Comparison of ENCODE assay signal across 8 cellular contexts in genomic region chr20:381581-382290, GRCh38. TPM values are rescaled to one million over a fixed set of nuclear protein-coding genes. Genes with fewer than 3 reads are reported as not detected.
DNase-seq lines count a peak whose midpoint lies in the region; ATAC-seq and TF ChIP-seq lines count a peak whose summit lies in the region.

No MANE protein-coding gene starts in this region.

- peaks cover 8% of the 10 kb centered on the region for H3K36me3 Mint-ChIP-seq in stimulated activated effector memory CD8-positive, alpha-beta T cell treated with anti-CD3 and anti-CD28 coated beads, Interleukin-12 subunit alpha, Interleukin-12 subunit beta, amount 100 ng/mL, for 72 hours

- peak overlapping the region; percentile 89 for H3K27ac Mint-ChIP-seq in stimulated activated effector memory CD8-positive, alpha-beta T cell treated with anti-CD3 and anti-CD28 coated beads, Interleukin-12 subunit alpha, Interleukin-12 subunit beta, amount 100 ng/mL, for 72 hours

- TF ChIP-seq POLR2A in GM19099 (IDR thresholded peaks at IDR 0.05; ENCODE audit: extremely low read depth, insufficient read length, low read depth), result peak; percentile 41

- H3K4me1 Mint-ChIP-seq in stimulated activated effector memory CD8-positive, alpha-beta T cell treated with anti-CD3 and anti-CD28 coated beads, Interleukin-12 subunit alpha, Interleukin-12 subunit beta, amount 100 ng/mL, for 72 hours, result peaks cover 15% of the 10 kb centered on the region

- no peaks in the 10 kb centered on the region for H3K9me3 Mint-ChIP-seq in stimulated activated effector memory CD8-positive, alpha-beta T cell treated with anti-CD3 and anti-CD28 coated beads, Interleukin-12 subunit alpha, Interleukin-12 subunit beta, amount 100 ng/mL, for 72 hours

- H3K4me3 ChIP-seq in epithelial cell of proximal tubule (ENCODE audit: low read depth, low read length), result peak overlapping the region; percentile 85

- TF ChIP-seq CTCF in epithelial cell of proximal tubule (conservative IDR thresholded peaks at IDR 0.05; ENCODE audit: low read depth, low read length), result no peak

- peak; percentile 59 for ATAC-seq in HG03342 (IDR thresholded peaks at IDR 0.05; ENCODE audit: unreplicated experiment)
- ATAC-seq in stimulated activated effector memory CD8-positive, alpha-beta T cell treated with anti-CD3 and anti-CD28 coated beads, Interleukin-12 subunit alpha, Interleukin-12 subunit beta, amount 100 ng/mL, for 72 hours, result peak; percentile 87

- DNase-seq in Ammon's horn (ENCODE audit: low spot score), result peak; percentile 38
- peak; percentile 63 for DNase-seq in NOMO-1 treated with dmso at 0.1 percent for 144 hours (lab: John Stamatoyannopoulos, UW; ENCODE audit: unreplicated experiment)
- DNase-seq in activated CD8-positive, alpha-beta memory T cell treated with anti-CD3 and anti-CD28 coated beads, Interleukin-2, amount 50 U/mL, for 4 hours, result peak; percentile 69
- no peak for DNase-seq in epithelial cell of proximal tubule (ENCODE audit: low read depth)
- DNase-seq in myocyte (ENCODE audit: low read depth), result peak; percentile 53
- peak; percentile 59 to 87 for DNase-seq in stimulated activated effector memory CD8-positive, alpha-beta T cell treated with anti-CD3 and anti-CD28 coated beads, Interleukin-12 subunit alpha, Interleukin-12 subunit beta, amount 100 ng/mL, for 72 hours (ENCODE audit: low spot score in 2 of 2)

- peak overlapping the region; percentile 84 for H3K4me3 Mint-ChIP-seq in stimulated activated effector memory CD8-positive, alpha-beta T cell treated with anti-CD3 and anti-CD28 coated beads, Interleukin-12 subunit alpha, Interleukin-12 subunit beta, amount 100 ng/mL, for 72 hours

RNA-seq across cellular contexts. Expression of gene TRIB3, which starts 1.2 kb away (rescaled TPM):
- total RNA-seq in epithelial cell of proximal tubule (78.8 and 112 TPM in 2 replicates), myocyte (6.1 and 9.6 TPM in 2 replicates)
- polyA plus RNA-seq in myocyte (2012), result 69.0 TPM

RNA-seq across cellular contexts. Expression of gene RBCK1, which starts 26.4 kb away (rescaled TPM):
- total RNA-seq in epithelial cell of proximal tubule (106 and 133 TPM in 2 replicates), myocyte (85.1 and 106 TPM in 2 replicates)
- polyA plus RNA-seq in myocyte (2012), result 97.8 TPM

RNA-seq across cellular contexts. Expression of gene NRSN2, which starts 34.8 kb away (rescaled TPM):
- total RNA-seq in epithelial cell of proximal tubule (49.1 and 52.4 TPM in 2 replicates), myocyte (33.1 and 38.2 TPM in 2 replicates)
- 56.8 TPM for polyA plus RNA-seq in myocyte (2012)

RNA-seq across cellular contexts. Expression of gene SOX12, which starts 56.4 kb away (rescaled TPM):
- 7.9 and 10.1 TPM in 2 replicates for total RNA-seq in epithelial cell of proximal tubule
- total RNA-seq in myocyte, result 10.2 and 11.7 TPM in 2 replicates
- polyA plus RNA-seq in myocyte (2012), result 13.1 TPM
